18 cellular contexts compared by ENCODE assay signal in genomic region chr4:3270141-3270611, GRCh38. TPM values are rescaled to one million over a fixed set of nuclear protein-coding genes. Genes with fewer than 3 reads are reported as not detected.
DNase-seq lines count a peak whose midpoint lies in the region; ATAC-seq, FAIRE-seq and TF ChIP-seq lines count a peak whose summit lies in the region.
"Had no signal": no experiment of that assay in that cellular context is flagged by ENCODE, and none has a peak within 500 bp of the region (broad histone marks: within the 10 kb centered on the region; RNA-seq: fewer than 3 reads in every experiment).

No MANE protein-coding gene starts in this region.

- no peaks in the 10 kb centered on the region for H3K27me3 ChIP-seq in GM23338 (ENCODE audit: insufficient read depth)
- H3K27me3 ChIP-seq in NT2/D1 (ENCODE audit: insufficient read depth, insufficient read length): no peaks in the 10 kb centered on the region
- no peaks in the 10 kb centered on the region for H3K27me3 ChIP-seq in left ventricle myocardium inferior (ENCODE audit: low read depth)
- H3K27me3 ChIP-seq in pancreas: no peaks in the 10 kb centered on the region
- H3K27me3 ChIP-seq: BE2C had no signal

- no peaks in the 10 kb centered on the region for H3F3A ChIP-seq in GM23338 (replicated peaks; ENCODE audit: low read depth)

- H3K36me3 Mint-ChIP-seq in GM23338 (ENCODE audit: low read depth): no peaks in the 10 kb centered on the region
- no peaks in the 10 kb centered on the region for H3K36me3 Mint-ChIP-seq in T-helper 2 cell treated with Interferon-gamma antibody and Interleukin-4, amounts not matched to agents 5 μg/mL and 100 μg/mL, for 36 hours (ENCODE audit: low read depth)

- 54 to 55% methylated on average over 14 of the region's 14 CpGs for WGBS in pancreas, 2 donors

- H3K9me3 ChIP-seq in NT2/D1 (ENCODE audit: insufficient read depth, low read length) (no peaks in the 10 kb centered on the region), left ventricle myocardium inferior (replicated peaks) (peaks cover 13% of the 10 kb centered on the region), pancreas (no peaks in the 10 kb centered on the region)
- H3K9me3 ChIP-seq: BE2C had no signal

- peak overlapping the region; percentile 21 for H3K9ac ChIP-seq in NT2/D1 (ENCODE audit: insufficient read length, low read depth)

- H3K27ac ChIP-seq in GM23338 (ENCODE audit: low read depth) (no peak overlapping the region), left ventricle myocardium inferior (replicated peaks) (peak overlapping the region; percentile 75), pancreas (no peak overlapping the region)
- H3K27ac ChIP-seq: SK-N-MC had no signal

- FAIRE-seq in pancreas (lab: Jason Lieb, UNC): no peak
- FAIRE-seq: keratinocyte had no signal

- DNase-seq in GM23338 (ENCODE audit: low spot score) (no peak), NT2/D1 (ENCODE audit: low read depth, low spot score) (no peak), left ventricle myocardium inferior (peak; percentile 71), pancreas (peak in 5 of 6 donors; percentile 43 to 79 (median 72)), NCI-H187 (lab: John Stamatoyannopoulos, UW) (no peak)
- no peak for DNase-seq in NK-92 treated with Interleukin-12 subunit alpha and Interleukin-12 subunit beta, amount 100 ng/mL, for 24 hours (lab: John Stamatoyannopoulos, UW)
- no peak for DNase-seq in T-helper 2 cell treated with Interferon-gamma antibody and Interleukin-4, amounts not matched to agents 5 μg/mL and 100 μg/mL, for 36 hours (ENCODE audit: low spot score)
- DNase-seq: activated CD4-positive, alpha-beta T cell treated with anti-CD3 and anti-CD28 coated beads, Interleukin-2, amount 50 U/mL, for 48 hours; BE2C; cortex of kidney; DMS53; erythroblast; glutamatergic neuron; NCI-H446; OCI-M1 had no signal

- intact Hi-C loops in left ventricle myocardium inferior (cut with micrococcal nuclease): no loop called here
- intact Hi-C loops in pancreas (cut with DNase I): no loop called here

- H3K4me1 ChIP-seq in GM23338 (ENCODE audit: insufficient read depth) (no peaks in the 10 kb centered on the region), NT2/D1 (ENCODE audit: insufficient read depth, insufficient read length) (peaks cover 25% of the 10 kb centered on the region), left ventricle myocardium inferior (peaks cover 18% of the 10 kb centered on the region), pancreas (peaks cover 0 to 12% (median 0%) of the 10 kb centered on the region in 3 donors)
- H3K4me1 ChIP-seq: BE2C had no signal

- no peak overlapping the region for H2AFZ ChIP-seq in GM23338

- peak; percentile 28 for ATAC-seq in GM23338
- peak; percentile 85 to 96 (median 90) for ATAC-seq in pancreas

- H3K79me2 ChIP-seq in GM23338 (replicated peaks; ENCODE audit: insufficient read depth): no peaks in the 10 kb centered on the region

- no peaks in the 10 kb centered on the region for H4K20me1 ChIP-seq in GM23338 (replicated peaks; ENCODE audit: insufficient read depth)

- TF ChIP-seq CTCF in GM23338 (conservative IDR thresholded peaks at IDR 0.05; ENCODE audit: low read depth in 2 of 2): no peak
- no peak for TF ChIP-seq CTCF in left ventricle myocardium inferior (IDR thresholded peaks at IDR 0.05; ENCODE audit: borderline replicate concordance)
- no peak for TF ChIP-seq CTCF in pancreas (IDR thresholded peaks at IDR 0.05)

- no peaks in the 10 kb centered on the region for H3K36me3 ChIP-seq in GM23338 (ENCODE audit: insufficient read depth)
- no peaks in the 10 kb centered on the region for H3K36me3 ChIP-seq in NT2/D1 (ENCODE audit: insufficient read depth, insufficient read length, low read length)
- H3K36me3 ChIP-seq in left ventricle myocardium inferior: no peaks in the 10 kb centered on the region
- no peaks in the 10 kb centered on the region for H3K36me3 ChIP-seq in pancreas
- H3K36me3 ChIP-seq: BE2C had no signal

- no peaks in the 10 kb centered on the region for H3K9me3 Mint-ChIP-seq in GM23338
- H3K9me3 Mint-ChIP-seq in T-helper 2 cell treated with Interferon-gamma antibody and Interleukin-4, amounts not matched to agents 5 μg/mL and 100 μg/mL, for 36 hours: no peaks in the 10 kb centered on the region
- H3K9me3 Mint-ChIP-seq: activated T-helper 1 cell treated with anti-CD3 and anti-CD28 coated beads, Interleukin-12 subunit alpha, Interleukin-12 subunit beta, Interleukin-2, Interleukin-4 antibody, amounts not matched to agents 30 ng/mL and 10 ng/mL and 1 ng/mL, durations not matched to agents 14 hours and 24 hours and 36 hours had no signal

- H3K4me3 Mint-ChIP-seq in GM23338: no peak overlapping the region
- H3K4me3 Mint-ChIP-seq in T-helper 2 cell treated with Interferon-gamma antibody and Interleukin-4, amounts not matched to agents 5 μg/mL and 100 μg/mL, for 36 hours: no peak overlapping the region
- H3K4me3 Mint-ChIP-seq: activated T-helper 1 cell treated with anti-CD3 and anti-CD28 coated beads, Interleukin-12 subunit alpha, Interleukin-12 subunit beta, Interleukin-2, Interleukin-4 antibody, amounts not matched to agents 30 ng/mL and 10 ng/mL and 1 ng/mL, durations not matched to agents 14 hours and 24 hours and 36 hours had no signal

- no peaks in the 10 kb centered on the region for H3K27me3 Mint-ChIP-seq in GM23338 (ENCODE audit: insufficient read depth, low read depth, poor library complexity)
- H3K27me3 Mint-ChIP-seq in T-helper 2 cell treated with Interferon-gamma antibody and Interleukin-4, amounts not matched to agents 5 μg/mL and 100 μg/mL, for 36 hours (ENCODE audit: low read depth): peaks cover 14% of the 10 kb centered on the region

- H3K9me2 ChIP-seq in GM23338 (ENCODE audit: insufficient read depth): no peaks in the 10 kb centered on the region

- no peak overlapping the region for H3K4me2 ChIP-seq in GM23338

- H3K4me3 ChIP-seq in GM23338: no peak overlapping the region
- H3K4me3 ChIP-seq in NT2/D1 (ENCODE audit: insufficient read length, low read depth): no peak overlapping the region
- H3K4me3 ChIP-seq in left ventricle myocardium inferior: no peak overlapping the region
- no peak overlapping the region for H3K4me3 ChIP-seq in pancreas
- H3K4me3 ChIP-seq: SK-N-MC had no signal

- H3K27ac Mint-ChIP-seq in GM23338: no peak overlapping the region
- no peak overlapping the region for H3K27ac Mint-ChIP-seq in T-helper 2 cell treated with Interferon-gamma antibody and Interleukin-4, amounts not matched to agents 5 μg/mL and 100 μg/mL, for 36 hours
- H3K27ac Mint-ChIP-seq: activated T-helper 1 cell treated with anti-CD3 and anti-CD28 coated beads, Interleukin-12 subunit alpha, Interleukin-12 subunit beta, Interleukin-2, Interleukin-4 antibody, amounts not matched to agents 30 ng/mL and 10 ng/mL and 1 ng/mL, durations not matched to agents 14 hours and 24 hours and 36 hours had no signal

- H3K4me1 Mint-ChIP-seq in GM23338: peaks cover 12% of the 10 kb centered on the region
- H3K4me1 Mint-ChIP-seq in T-helper 2 cell treated with Interferon-gamma antibody and Interleukin-4, amounts not matched to agents 5 μg/mL and 100 μg/mL, for 36 hours (ENCODE audit: low read depth): no peaks in the 10 kb centered on the region

TF ChIP-seq in GM23338, 12 proteins besides CTCF, POLR2A, EP300 and RAD21 (continues in another document):
- TF ChIP-seq STAT1 (IDR thresholded peaks at IDR 0.05; ENCODE audit: unreplicated experiment) (no peak), NANOG (IDR thresholded peaks at IDR 0.05; ENCODE audit: borderline replicate concordance) (no peak), ETS1 (IDR thresholded peaks at IDR 0.05) (no peak), JUNB (IDR thresholded peaks at IDR 0.05; ENCODE audit: unreplicated experiment) (no peak), EZH2 (IDR thresholded peaks at IDR 0.05; ENCODE audit: low read depth, unreplicated experiment) (no peak), ZNF331 (CRISPR knock-in tag; IDR thresholded peaks at IDR 0.05; ENCODE audit: low read depth) (no peak), POLR2AphosphoS5 (IDR thresholded peaks at IDR 0.05; ENCODE audit: low read depth) (no peak)

RNA-seq across cellular contexts. Expression of gene MSANTD1, which starts 21.2 kb away (rescaled TPM):
- 1.0 and 1.2 TPM in 2 replicates for total RNA-seq in GM23338 (2014; rRNA removed; shearing (Covaris generic))
- polyA plus RNA-seq in GM23338 (2016; fragmentation: Nextera tagmentation; extraction: Ambion mirVana) (0.29 and 0.31 TPM in 2 replicates), pancreas (1 to 10 TPM; 1.3 to 2.9 TPM)
- total RNA-seq in left ventricle myocardium inferior (0.44 TPM), pancreas (1 to 10 TPM in 2 of 6 donors, under 1 TPM in 4; 0.54 to 1.6 (median 0.88) TPM)
- polyA plus RNA-seq: keratinocyte had no signal

RNA-seq across cellular contexts. Expression of gene RGS12, which starts 22.6 kb away (rescaled TPM):
- 13.4 and 19.0 TPM in 2 replicates for total RNA-seq in GM23338 (2014; rRNA removed; shearing (Covaris generic))
- 8.0 and 8.2 TPM in 2 replicates for polyA plus RNA-seq in GM23338 (2016; fragmentation: Nextera tagmentation; extraction: Ambion mirVana)
- total RNA-seq in left ventricle myocardium inferior: 13.4 TPM
- 10 to 100 TPM in 2 of 6 donors, 1 to 10 TPM in 4; 4.6 to 19.4 (median 8.3) TPM for total RNA-seq in pancreas
- polyA plus RNA-seq in pancreas: 10 to 100 TPM; 21.3 to 21.6 TPM

Comparison
In these comparisons a context has a peak if more than half of its experiments do, and no peak if none do; other contexts are left out.
1. DNase-seq: peak in left ventricle myocardium inferior (single experiment) and pancreas (5 of 6); none in GM23338 (single experiment), NT2/D1 (single experiment), NK-92 treated with Interleukin-12 subunit alpha and Interleukin-12 subunit beta, amount 100 ng/mL, for 24 hours (single experiment), NCI-H187 (0 of 2) and T-helper 2 cell treated with Interferon-gamma antibody and Interleukin-4, amounts not matched to agents 5 μg/mL and 100 μg/mL, for 36 hours (single experiment).